Comparison of ENCODE assay signal across 8 cellular contexts in the genomic region with DNA sequence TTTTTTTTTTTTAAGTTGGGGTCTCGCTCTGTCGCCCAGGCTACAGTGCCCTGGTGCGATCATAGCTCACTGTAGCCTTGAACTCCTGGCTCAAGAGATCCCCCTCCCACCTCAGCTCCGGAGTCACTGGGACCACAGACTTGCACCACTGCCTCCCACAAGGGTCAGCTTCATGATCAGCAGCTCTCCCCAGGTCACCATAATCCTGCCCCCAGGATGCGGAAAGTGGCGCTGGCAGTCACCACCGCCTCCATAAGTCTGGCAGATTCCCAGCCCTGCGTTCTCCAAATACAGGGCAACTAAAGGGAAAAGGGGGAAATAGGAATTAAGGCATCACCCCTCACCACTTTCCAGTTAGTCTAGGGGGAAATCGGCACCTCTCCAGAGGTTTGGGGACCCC. TPM values are rescaled to one million over a fixed set of nuclear protein-coding genes. Genes with fewer than 3 reads are reported as not detected.
DNase-seq lines count a peak whose midpoint lies in the region; ATAC-seq and TF ChIP-seq lines count a peak whose summit lies in the region.

No MANE protein-coding gene starts in this region.

- CTCF ChIA-PET in T-cell (lab: Charles Lee): interaction anchor here in 1 of 2 donors (0.5 to 1.0 kb wide), 3 partner anchors 22 to 257 kb away, joined by 3 to 4 read pairs (median 3); no protein-coding TSS in a partner anchor

- peak overlapping the region; percentile 66 for H3K4me2 ChIP-seq in fibroblast of lung (ENCODE audit: extremely low read depth, insufficient read depth, low read length)

- no peak overlapping the region for H2AFZ ChIP-seq in fibroblast of lung (ENCODE audit: low read length)

- DNase-seq in GM12864 (ENCODE audit: low read depth): no peak
- DNase-seq in T-cell: no peak
- no peak for DNase-seq in fibroblast of lung (ENCODE audit: low read depth in 2 of 2)
- no peak for DNase-seq in gastrocnemius medialis
- DNase-seq in NCI-H1105 (lab: John Stamatoyannopoulos, UW): no peak
- no peak for DNase-seq in GM13976 (ENCODE audit: low spot score)
- DNase-seq in NCI-H2171 treated with DMSO at 0.1 percent for 48 hours (lab: John Stamatoyannopoulos, UW): no peak

- no peak for TF ChIP-seq POLR2A in gastrocnemius medialis (IDR thresholded peaks at IDR 0.05)

- POLR2A ChIA-PET in T-cell (lab: Charles Lee): interaction anchor here (0.6 to 1.5 kb wide), 5 partner anchors 13 to 63 kb away, joined by 3 to 6 read pairs (median 4); no protein-coding TSS in a partner anchor

- in situ Hi-C loops in gastrocnemius medialis (cut with MboI; ENCODE audit: low sequenced_read_pairs in 4 of 4) (loop anchor here in 2 of 4 donors (10.0 to 25.0 kb wide), 2 partner anchors 103 to 1131 kb away; a partner anchor contains a TSS), GM13976 (cut with MboI; ENCODE audit: low sequenced_read_pairs, unreplicated experiment) (no loop called here)

- H3K4me1 ChIP-seq in fibroblast of lung (ENCODE audit: control insufficient read depth, extremely low read depth, insufficient read depth, low read length) (peaks cover 34% of the 10 kb centered on the region), gastrocnemius medialis (peaks cover 65 to 66% of the 10 kb centered on the region in 2 donors)

- no peaks in the 10 kb centered on the region for H3K79me2 ChIP-seq in fibroblast of lung (ENCODE audit: control insufficient read depth, insufficient read depth, low read length)

- peak overlapping the region in 1 of 2 donors; percentile 90 for H3K27ac Mint-ChIP-seq in T-cell

- H3K36me3 ChIP-seq in fibroblast of lung (ENCODE audit: control insufficient read depth, insufficient read depth, low read length): no peaks in the 10 kb centered on the region
- H3K36me3 ChIP-seq in gastrocnemius medialis: no peaks in the 10 kb centered on the region

- H3K4me3 Mint-ChIP-seq in T-cell: peak overlapping the region in 2 of 3 donors; percentile 68 to 84

- no peaks in the 10 kb centered on the region for H3K9me3 Mint-ChIP-seq in T-cell

- H3K27ac ChIP-seq in fibroblast of lung (ENCODE audit: insufficient read depth, low read length) (peak overlapping the region; percentile 63), gastrocnemius medialis (peak overlapping the region; percentile 94 to 99 (median 97))

- H3K9ac ChIP-seq in fibroblast of lung (ENCODE audit: insufficient read depth, low read length): no peak overlapping the region

- H3K4me3 ChIP-seq in GM12864 (ENCODE audit: low read depth, low read length): peak overlapping the region; percentile 37; the same call in 1 of the 2 replicates
- peak overlapping the region in 1 of 4 experiments; percentile 37 for H3K4me3 ChIP-seq in fibroblast of lung (replicated peaks in 1 of 4; ENCODE audit: control extremely low read depth in 1 of 4, insufficient read depth in 1 of 4, low read depth in 3 of 4, low read length in 4 of 4)
- peak overlapping the region in 3 of 4 donors; percentile 38 to 43 (median 41) for H3K4me3 ChIP-seq in gastrocnemius medialis

- no peaks in the 10 kb centered on the region for H4K20me1 ChIP-seq in fibroblast of lung (ENCODE audit: control insufficient read depth, extremely low read depth, insufficient read depth, low read length)

- TF ChIP-seq CTCF in GM12864 (IDR thresholded peaks at IDR 0.05; ENCODE audit: low read depth, low read length, missing control alignments): no peak
- TF ChIP-seq CTCF in fibroblast of lung (conservative IDR thresholded peaks at IDR 0.05 in 1 of 2, IDR thresholded peaks at IDR 0.05 in 1 of 2; ENCODE audit: low read depth in 1 of 2, low read length in 2 of 2): no peak
- TF ChIP-seq CTCF in gastrocnemius medialis (IDR thresholded peaks at IDR 0.05 in 4 of 5, conservative IDR thresholded peaks at IDR 0.05 in 1 of 5): no peak
- TF ChIP-seq CTCF in GM13976 (IDR thresholded peaks at IDR 0.05; ENCODE audit: borderline replicate concordance, control extremely low read depth, extremely low read depth, insufficient read depth, missing control alignments): no peak

- H3K9me3 ChIP-seq in fibroblast of lung (ENCODE audit: control insufficient read depth, insufficient read depth, low read depth, low read length) (no peaks in the 10 kb centered on the region), gastrocnemius medialis (no peaks in the 10 kb centered on the region)

- H3K27me3 ChIP-seq in fibroblast of lung (ENCODE audit: control insufficient read depth, insufficient read depth, low read length) (no peaks in the 10 kb centered on the region), gastrocnemius medialis (no peaks in the 10 kb centered on the region)

- H3K27me3 Mint-ChIP-seq in T-cell: no peaks in the 10 kb centered on the region

- H3K4me1 Mint-ChIP-seq in T-cell: peaks cover 64 to 73% (median 69%) of the 10 kb centered on the region in 3 donors

- intact Hi-C loops in gastrocnemius medialis (cut with DNase I; ENCODE audit: low total_unique reads): loop anchor here (5.0 to 10.0 kb wide), 4 partner anchors 66 to 1633 kb away; a partner anchor contains a TSS

- ATAC-seq in T-cell (replicated peaks in 1 of 4) (no peak), gastrocnemius medialis (no peak), GM18858 (IDR thresholded peaks at IDR 0.05; ENCODE audit: unreplicated experiment) (no peak)

- H3K36me3 Mint-ChIP-seq in T-cell: no peaks in the 10 kb centered on the region

RNA-seq across cellular contexts. Expression of a gene that starts 5.2 kb away (rescaled TPM):
- total RNA-seq in T-cell (100 to 1,000 TPM; 105 to 140 (median 116) TPM), fibroblast of lung (7.2 and 9.7 TPM in 2 replicates), gastrocnemius medialis (100 to 1,000 TPM in 1 of 4 donors, 10 to 100 TPM in 1, 1 to 10 TPM in 2; 6.7 to 126 (median 30.5) TPM)
- polyA plus RNA-seq in fibroblast of lung: 4.1 and 5.2 TPM in 2 replicates
- polyA plus RNA-seq in fibroblast of lung (2012): 12.1 TPM in 2 replicates
- polyA minus RNA-seq in fibroblast of lung (ENCODE audit: low replicate concordance): 5.3 and 9.2 TPM in 2 replicates

RNA-seq across cellular contexts. Expression of a gene that starts 26.2 kb away (rescaled TPM):
- under 1 TPM in 1 of 5 donors, not detected in 4; 0.23 TPM for total RNA-seq in T-cell
- total RNA-seq in fibroblast of lung: not detected in 2 replicates
- not detected in 2 replicates for polyA plus RNA-seq in fibroblast of lung
- polyA plus RNA-seq in fibroblast of lung (2012): not detected in 2 replicates
- polyA minus RNA-seq in fibroblast of lung (ENCODE audit: low replicate concordance): not detected in 2 replicates
- total RNA-seq in gastrocnemius medialis: not detected
